11 cellular contexts compared by ENCODE assay signal in the genomic region with DNA sequence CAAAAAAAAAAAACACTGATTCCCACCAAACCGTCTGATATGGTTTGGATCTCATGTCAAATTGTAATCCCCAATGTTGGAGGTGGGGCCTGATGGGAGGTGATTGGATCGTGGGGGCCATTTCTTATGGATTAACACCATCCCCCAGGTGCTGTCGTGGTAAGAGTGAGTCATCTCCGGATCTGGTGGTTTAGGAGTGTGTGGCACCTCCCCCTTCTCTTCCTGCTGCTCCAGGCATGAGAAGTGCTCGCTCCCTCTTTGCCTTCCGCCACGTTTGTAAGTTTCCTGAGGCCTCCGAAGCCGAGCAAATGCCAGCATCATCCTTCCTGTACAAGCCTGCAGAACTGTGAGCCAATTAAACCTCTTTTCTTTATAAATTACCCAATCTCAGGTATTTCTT. TPM values are rescaled to one million over a fixed set of nuclear protein-coding genes. Genes with fewer than 3 reads are reported as not detected.
DNase-seq lines count a peak whose midpoint lies in the region; ATAC-seq lines count a peak whose summit lies in the region.
"Had no signal": no experiment of that assay in that cellular context is flagged by ENCODE, and none has a peak within 500 bp of the region (broad histone marks: within the 10 kb centered on the region; RNA-seq: fewer than 3 reads in every experiment).

No MANE protein-coding gene starts in this region.

- no peak overlapping the region for H2BK120ac ChIP-seq in neuronal stem cell (ENCODE audit: low read depth, low read length)

- H3K23ac ChIP-seq in neuronal stem cell (ENCODE audit: low read depth, low read length, poor library complexity) = no peak overlapping the region

- H3K9ac ChIP-seq in neuronal stem cell (ENCODE audit: low read depth, low read length, poor library complexity) = no peak overlapping the region

- no peak overlapping the region for H4K91ac ChIP-seq in neuronal stem cell (ENCODE audit: low read depth, low read length, poor library complexity)

- H3K4me1 ChIP-seq in neuronal stem cell (ENCODE audit: control insufficient read depth in 2 of 2, insufficient read depth in 1 of 2, low read depth in 1 of 2, low read length in 2 of 2) (peaks cover 0 to 1% of the 10 kb centered on the region in 2 donors), right cardiac atrium (ENCODE audit: control insufficient read depth, insufficient read depth, low read length) (no peaks in the 10 kb centered on the region)
- H3K4me1 ChIP-seq: right atrium auricular region had no signal

- H2AFZ ChIP-seq in neuronal stem cell (ENCODE audit: low read length) = peak overlapping the region; percentile 28
- H2AFZ ChIP-seq: hepatocyte had no signal

- no peak overlapping the region for H2BK15ac ChIP-seq in neuronal stem cell (ENCODE audit: low read length)

- H3K27ac ChIP-seq in neuronal stem cell (replicated peaks; ENCODE audit: low read length) (no peak overlapping the region), right cardiac atrium (ENCODE audit: low read length) (no peak overlapping the region)
- H3K27ac ChIP-seq: hepatocyte, right atrium auricular region had no signal

- H3K4me2 ChIP-seq in neuronal stem cell (ENCODE audit: insufficient read depth, low read length, poor library complexity, severe bottlenecking) = no peak overlapping the region
- H3K4me2 ChIP-seq: hepatocyte had no signal

- no peak overlapping the region for H3K18ac ChIP-seq in neuronal stem cell (ENCODE audit: low read length)

- no peaks in the 10 kb centered on the region for H3K27me3 ChIP-seq in H7 (ENCODE audit: control insufficient read depth, insufficient read depth, low read length)
- no peaks in the 10 kb centered on the region for H3K27me3 ChIP-seq in neuronal stem cell (ENCODE audit: control insufficient read depth in 3 of 3, insufficient read depth in 3 of 3, low read depth in 1 of 3, low read length in 3 of 3)
- no peaks in the 10 kb centered on the region for H3K27me3 ChIP-seq in right cardiac atrium (ENCODE audit: control insufficient read depth, insufficient read depth)
- H3K27me3 ChIP-seq: hepatocyte, right atrium auricular region had no signal

- no peak overlapping the region for H3K14ac ChIP-seq in neuronal stem cell (ENCODE audit: low read length)

- H3K36me3 ChIP-seq in H7 (replicated peaks; ENCODE audit: control insufficient read depth, insufficient read depth, low read length) (no peaks in the 10 kb centered on the region), neuronal stem cell (replicated peaks in 1 of 2; ENCODE audit: control insufficient read depth in 2 of 2, insufficient read depth in 2 of 2, low read length in 2 of 2) (no peaks in the 10 kb centered on the region)
- H3K36me3 ChIP-seq: right atrium auricular region had no signal

- no peaks in the 10 kb centered on the region for H3K9me3 ChIP-seq in neuronal stem cell (replicated peaks in 1 of 2; ENCODE audit: control insufficient read depth in 2 of 2, insufficient read depth in 1 of 2, low read depth in 1 of 2, low read length in 2 of 2)
- no peaks in the 10 kb centered on the region for H3K9me3 ChIP-seq in right cardiac atrium (ENCODE audit: control insufficient read depth, low read length)
- H3K9me3 ChIP-seq: right atrium auricular region had no signal

- no peak overlapping the region for H4K8ac ChIP-seq in neuronal stem cell (ENCODE audit: low read depth, low read length)

- no peak overlapping the region for H2AK5ac ChIP-seq in neuronal stem cell (ENCODE audit: low read depth, low read length)

- no peak for ATAC-seq in right cardiac atrium

- H3K4me3 ChIP-seq in H7 (ENCODE audit: insufficient read depth, low read depth, low read length) (no peak overlapping the region), neuronal stem cell (ENCODE audit: low read length in 2 of 2) (no peak overlapping the region), right cardiac atrium (ENCODE audit: low read length) (no peak overlapping the region)
- H3K4me3 ChIP-seq: hepatocyte, right atrium auricular region had no signal

- H3K4ac ChIP-seq in neuronal stem cell (ENCODE audit: low read length) = no peak overlapping the region

- peak; percentile 73 for DNase-seq in H7
- DNase-seq in NCI-H82 treated with DMSO at 0.1 percent for 48 hours (lab: John Stamatoyannopoulos, UW; ENCODE audit: unreplicated experiment) = peak; percentile 23
- DNase-seq in dermis microvascular lymphatic vessel endothelial cell (ENCODE audit: low read depth in 2 of 2) = peak; percentile 35 to 72
- no peak for DNase-seq in neuronal stem cell (ENCODE audit: low spot score)
- DNase-seq in cerebellum (ENCODE audit: low spot score) = no peak
- no peak for DNase-seq in right cardiac atrium
- DNase-seq in NCI-H1694 treated with DMSO at 0.1 percent for 48 hours (lab: John Stamatoyannopoulos, UW) = no peak
- DNase-seq: HFFc6, NCI-H2171 treated with DMSO at 0.1 percent for 48 hours had no signal

- WGBS in neuronal stem cell (ENCODE audit: extremely low coverage in 2 of 2, insufficient read length in 2 of 2, insufficient replicate concordance in 1 of 2), 2 donors = no CpG with 5 or more reads among the region's 9 CpGs
- 53% methylated on average over 9 of the region's 9 CpGs for WGBS in right cardiac atrium

- no peak overlapping the region for H2BK5ac ChIP-seq in neuronal stem cell (ENCODE audit: low read length)

- H2BK12ac ChIP-seq in neuronal stem cell (ENCODE audit: low read length) = no peak overlapping the region

- H3K79me1 ChIP-seq in neuronal stem cell (ENCODE audit: low read depth, low read length) = no peaks in the 10 kb centered on the region

- intact Hi-C loops in right cardiac atrium (cut with DNase I) = no loop called here

RNA-seq across cellular contexts. Expression of a gene that starts 45.2 kb away (rescaled TPM):
- total RNA-seq in H7 (2014; rRNA removed; shearing (Covaris generic)) = 0.24 TPM in 1 of 2 replicates, not detected in the other
- not detected in 2 replicates for total RNA-seq in dermis microvascular lymphatic vessel endothelial cell
- polyA plus RNA-seq in neuronal stem cell (2013, experiment 1 of 2) = 0.04 TPM
- 0.06 TPM for polyA plus RNA-seq in neuronal stem cell (2013, experiment 2 of 2)
- not detected for total RNA-seq in cerebellum
- 1 to 10 TPM in 3 of 4 donors, under 1 TPM in 1; 0.99 to 1.8 (median 1.5) TPM for total RNA-seq in right cardiac atrium
- polyA plus RNA-seq in right cardiac atrium = 1.2 TPM
- total RNA-seq: HFFc6, right atrium auricular region had no signal

Comparison
In these comparisons a context has a peak if more than half of its experiments do, and no peak if none do; other contexts are left out.
1. DNase-seq: peak in H7 (single experiment), NCI-H82 treated with DMSO at 0.1 percent for 48 hours (single experiment) and dermis microvascular lymphatic vessel endothelial cell (2 of 2); none in neuronal stem cell (single experiment), cerebellum (single experiment), right cardiac atrium (0 of 3) and NCI-H1694 treated with DMSO at 0.1 percent for 48 hours (single experiment).